23 cellular contexts compared by ENCODE assay signal in the genomic region with DNA sequence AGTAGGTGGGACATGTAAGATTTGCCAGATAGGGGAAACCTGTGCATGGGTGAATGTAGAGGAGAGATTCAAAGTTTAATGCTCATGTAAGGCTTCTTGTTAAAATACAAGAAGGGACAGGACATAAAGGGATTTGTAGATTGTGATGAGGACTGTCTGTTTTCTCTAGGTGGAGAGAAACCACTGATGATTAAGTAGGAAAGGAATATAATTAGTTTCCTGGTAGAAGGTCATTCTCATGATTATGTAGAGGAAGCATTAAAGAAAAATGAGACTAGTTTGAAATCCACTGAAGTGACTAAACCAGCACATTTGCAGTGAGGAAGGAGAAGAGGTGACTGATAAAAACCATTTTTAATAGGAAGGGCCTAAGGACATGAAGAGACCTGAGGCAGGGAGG. TPM values are rescaled to one million over a fixed set of nuclear protein-coding genes. Genes with fewer than 3 reads are reported as not detected.
A peak's percentile ranks its signal among the peaks of the same experiment; 100 is the strongest.
DNase-seq lines count a peak whose midpoint lies in the region; ATAC-seq, FAIRE-seq and TF ChIP-seq lines count a peak whose summit lies in the region.
"Had no signal": no experiment of that assay in that cellular context is flagged by ENCODE, and none has a peak within 500 bp of the region (broad histone marks: within the 10 kb centered on the region; RNA-seq: fewer than 3 reads in every experiment).

No MANE protein-coding gene starts in this region.

- peak overlapping the region; percentile 2 for H2AFZ ChIP-seq in mammary epithelial cell (ENCODE audit: low read depth, low read length)

- in situ Hi-C loops in mammary epithelial cell (cut with MboI; ENCODE audit: low sequenced_read_pairs in 2 of 2) = no loop called here

- DNase-seq in mammary epithelial cell (peak; percentile 78), breast epithelium (ENCODE audit: low spot score in 2 of 2) (no peak), RCC 7860 (ENCODE audit: low spot score) (peak; percentile 29), foreskin keratinocyte (peak; percentile 73 to 88), T1000 (lab: John Stamatoyannopoulos, UW) (no peak), NCI-H526 (lab: John Stamatoyannopoulos, UW) (no peak), heart left ventricle (no peak), right lobe of liver (no peak)
- DNase-seq: 8988T; activated CD4-positive, alpha-beta T cell treated with anti-CD3 and anti-CD28 coated beads, Interleukin-2, amount 50 U/mL, for 4 hours; activated effector memory CD4-positive, alpha-beta T cell treated with anti-CD3 and anti-CD28 coated beads, Interleukin-2, amount 50 U/mL, for 16 hours; dorsolateral prefrontal cortex; KG1; NCI-H1048; NCI-H2029 treated with DMSO at 0.1 percent for 48 hours; NCI-H446 treated with DMSO at 0.1 percent for 48 hours; Peyer's patch; stimulated activated CD4-positive, alpha-beta T cell treated with anti-CD3 and anti-CD28 coated beads, Interleukin-1b, Interleukin-23, amount 100 ng/mL, for 48 hours; stimulated activated naive CD4-positive, alpha-beta T cell treated with Interleukin-2 at 50 U/mL for 16 hours; tibial artery had no signal

- no peaks in the 10 kb centered on the region for H4K20me1 ChIP-seq in mammary epithelial cell (ENCODE audit: insufficient read depth, low read length)
- H4K20me1 ChIP-seq: BLaER1 had no signal

- intact Hi-C loops in mammary epithelial cell (cut with micrococcal nuclease) (loop anchor here (2.0 kb wide), 1 partner anchor 20 kb away; the partner anchor contains the start of gene MACC1), breast epithelium (cut with DNase I; ENCODE audit: low total_unique reads) (no loop called here), heart left ventricle (cut with DNase I) (no loop called here), right lobe of liver (cut with DNase I) (no loop called here)

- no peak overlapping the region for H3K9ac ChIP-seq in mammary epithelial cell (ENCODE audit: insufficient read depth, low read length)
- H3K9ac ChIP-seq: BLaER1 had no signal

- no peak for TF ChIP-seq POLR2A in breast epithelium (IDR thresholded peaks at IDR 0.05)
- no peak for TF ChIP-seq POLR2A in heart left ventricle (IDR thresholded peaks at IDR 0.05)
- no peak for TF ChIP-seq POLR2A in right lobe of liver (IDR thresholded peaks at IDR 0.05)

- CTCF ChIA-PET in mammary epithelial cell (lab: Charles Lee; ENCODE audit: low non-redundant PET) = no interaction called here

- H3K4me2 ChIP-seq in mammary epithelial cell (ENCODE audit: insufficient read depth, low read depth, low read length) = peak overlapping the region; percentile 18
- H3K4me2 ChIP-seq: BLaER1 had no signal

- BruUV-seq in mammary epithelial cell (replicated peaks; lab: Mats Ljungman, UMichigan) = no TSS peak

- ATAC-seq in foreskin keratinocyte = peak; percentile 43
- ATAC-seq in heart left ventricle = no peak
- ATAC-seq in right lobe of liver = no peak

- H3K27me3 ChIP-seq in mammary epithelial cell (ENCODE audit: insufficient read depth, low read length) (no peaks in the 10 kb centered on the region), breast epithelium (no peaks in the 10 kb centered on the region), foreskin keratinocyte (no peaks in the 10 kb centered on the region), heart left ventricle (no peaks in the 10 kb centered on the region), right lobe of liver (no peaks in the 10 kb centered on the region)
- H3K27me3 ChIP-seq: BLaER1, Peyer's patch, tibial artery had no signal

- TF ChIP-seq CTCF in mammary epithelial cell (conservative IDR thresholded peaks at IDR 0.05 in 1 of 2, IDR thresholded peaks at IDR 0.05 in 1 of 2; ENCODE audit: extremely low read depth in 1 of 2, insufficient read depth in 1 of 2, low read depth in 1 of 2, low read length in 2 of 2) (no peak), breast epithelium (IDR thresholded peaks at IDR 0.05) (no peak), foreskin keratinocyte (conservative IDR thresholded peaks at IDR 0.05) (no peak), heart left ventricle (IDR thresholded peaks at IDR 0.05) (no peak), right lobe of liver (IDR thresholded peaks at IDR 0.05) (no peak)

- FAIRE-seq in RCC 7860 (lab: Jason Lieb, UNC) = peak; percentile 2
- FAIRE-seq: D721Med, G401.6 had no signal

- no peaks in the 10 kb centered on the region for H3K9me3 ChIP-seq in mammary epithelial cell (replicated peaks; ENCODE audit: insufficient read depth, low read length)
- H3K9me3 ChIP-seq in breast epithelium = no peaks in the 10 kb centered on the region
- H3K9me3 ChIP-seq in heart left ventricle = no peaks in the 10 kb centered on the region
- no peaks in the 10 kb centered on the region for H3K9me3 ChIP-seq in right lobe of liver
- H3K9me3 ChIP-seq: BLaER1, Peyer's patch, tibial artery had no signal

- H3K27ac ChIP-seq in mammary epithelial cell (ENCODE audit: insufficient read depth, low read depth, low read length) = no peak overlapping the region
- H3K27ac ChIP-seq in breast epithelium = no peak overlapping the region
- H3K27ac ChIP-seq in foreskin keratinocyte = peak overlapping the region; percentile 79
- no peak overlapping the region for H3K27ac ChIP-seq in heart left ventricle
- H3K27ac ChIP-seq in right lobe of liver = no peak overlapping the region
- H3K27ac ChIP-seq: BLaER1, dorsolateral prefrontal cortex, Peyer's patch, tibial artery had no signal

- dilution Hi-C loops in mammary epithelial cell (cut with HindIII; ENCODE audit: low sequenced_read_pairs) = no loop called here

- H3K4me1 ChIP-seq in mammary epithelial cell (ENCODE audit: insufficient read depth, low read length) (peaks cover 39% of the 10 kb centered on the region), breast epithelium (no peaks in the 10 kb centered on the region), foreskin keratinocyte (peaks cover 23% of the 10 kb centered on the region), heart left ventricle (peaks cover 0 to 11% (median 0%) of the 10 kb centered on the region in 12 donors), right lobe of liver (no peaks in the 10 kb centered on the region)
- H3K4me1 ChIP-seq: BLaER1, tibial artery had no signal

- no peak overlapping the region for H3K4me3 ChIP-seq in mammary epithelial cell (replicated peaks in 1 of 3; ENCODE audit: insufficient read depth in 1 of 3, low read depth in 2 of 3, low read length in 3 of 3)
- no peak overlapping the region for H3K4me3 ChIP-seq in breast epithelium
- H3K4me3 ChIP-seq in heart left ventricle = no peak overlapping the region
- no peak overlapping the region for H3K4me3 ChIP-seq in right lobe of liver
- H3K4me3 ChIP-seq: BLaER1, dorsolateral prefrontal cortex, Peyer's patch, tibial artery had no signal

- H3K79me2 ChIP-seq in mammary epithelial cell (ENCODE audit: insufficient read depth, low read length) = no peaks in the 10 kb centered on the region

- H3K36me3 ChIP-seq in mammary epithelial cell (ENCODE audit: insufficient read depth, low read length) = no peaks in the 10 kb centered on the region
- no peaks in the 10 kb centered on the region for H3K36me3 ChIP-seq in breast epithelium
- H3K36me3 ChIP-seq in heart left ventricle = no peaks in the 10 kb centered on the region
- no peaks in the 10 kb centered on the region for H3K36me3 ChIP-seq in right lobe of liver
- H3K36me3 ChIP-seq: BLaER1, Peyer's patch, tibial artery had no signal

RNA-seq across cellular contexts. Expression of gene MACC1, which starts 19.6 kb away (rescaled TPM):
- total RNA-seq in mammary epithelial cell = 1 to 10 TPM; 3.0 to 3.2 TPM
- polyA plus RNA-seq in mammary epithelial cell = 0.51 TPM
- polyA minus RNA-seq in mammary epithelial cell = not detected
- 10 to 100 TPM in 2 of 3 donors, under 1 TPM in 1; 0.32 to 39.4 (median 19.3) TPM for total RNA-seq in breast epithelium
- total RNA-seq in foreskin keratinocyte = 7.9 and 15.2 TPM in 2 replicates
- polyA plus RNA-seq in foreskin keratinocyte = 0.91 and 1.8 TPM in 2 replicates
- total RNA-seq in heart left ventricle = 1 to 10 TPM in 1 of 9 donors, under 1 TPM in 5, not detected in 3; 0.05 to 1.3 (median 0.12) TPM
- polyA plus RNA-seq in heart left ventricle = under 1 TPM in 1 of 2 donors, not detected in 1; under 0.01 TPM
- under 1 TPM; 0.13 to 0.93 (median 0.32) TPM for total RNA-seq in right lobe of liver

Comparison
In these comparisons a context has a peak if more than half of its experiments do, and no peak if none do; other contexts are left out.
1. DNase-seq: peak in mammary epithelial cell (single experiment), RCC 7860 (single experiment) and foreskin keratinocyte (2 of 2); none in breast epithelium (0 of 2), T1000 (single experiment), NCI-H526 (0 of 2), heart left ventricle (0 of 5) and right lobe of liver (0 of 3).